ENCODE assay signal across 8 cellular contexts in genomic region chr1:235504494-235505222, GRCh38. TPM values are rescaled to one million over a fixed set of nuclear protein-coding genes. Genes with fewer than 3 reads are reported as not detected.
DNase-seq lines count a peak whose midpoint lies in the region; ATAC-seq and TF ChIP-seq lines count a peak whose summit lies in the region.

No MANE protein-coding gene starts in this region.

- DNase-seq in GM13977 (ENCODE audit: low spot score) (peak; percentile 96), NCI-H146 treated with DMSO at 0.1 percent for 48 hours (lab: John Stamatoyannopoulos, UW; ENCODE audit: unreplicated experiment) (peak; percentile 97), right atrium auricular region (ENCODE audit: low spot score) (peak; percentile 99), pulmonary artery endothelial cell (ENCODE audit: low read depth, low spot score) (peak; percentile 94), vagina (ENCODE audit: extremely low spot score in 2 of 2) (peak; percentile 97 to 98)

- H3K27ac ChIP-seq in angular gyrus (ENCODE audit: low read depth, low read length) (peak overlapping the region; percentile 97), right atrium auricular region (peak overlapping the region; percentile 98 to 100), vagina (peak overlapping the region; percentile 98)

- peak overlapping the region; percentile 86 to 88 for H3K4me3 ChIP-seq in right atrium auricular region
- peak overlapping the region; percentile 65 to 85 for H3K4me3 ChIP-seq in vagina

- no peaks in the 10 kb centered on the region for H3K27me3 ChIP-seq in right atrium auricular region
- H3K27me3 ChIP-seq in vagina = no peaks in the 10 kb centered on the region

- H3K4me1 Mint-ChIP-seq in T-helper 1 cell treated with Interleukin-12 subunit alpha and Interleukin-12 subunit beta and Interleukin-4 antibody, amounts not matched to agents 30 μg/mL and 1 μg/mL, for 36 hours (ENCODE audit: low read depth) = peaks cover 17% of the 10 kb centered on the region

- peak; percentile 71 for ATAC-seq in HG02884 (IDR thresholded peaks at IDR 0.05; ENCODE audit: unreplicated experiment)

- peaks cover 2% of the 10 kb centered on the region for H3K36me3 Mint-ChIP-seq in T-helper 1 cell treated with Interleukin-12 subunit alpha and Interleukin-12 subunit beta and Interleukin-4 antibody, amounts not matched to agents 30 μg/mL and 1 μg/mL, for 36 hours (ENCODE audit: low read depth)

- H3K27ac Mint-ChIP-seq in T-helper 1 cell treated with Interleukin-12 subunit alpha and Interleukin-12 subunit beta and Interleukin-4 antibody, amounts not matched to agents 30 μg/mL and 1 μg/mL, for 36 hours = peak overlapping the region; percentile 92

- no peaks in the 10 kb centered on the region for H3K9me3 Mint-ChIP-seq in T-helper 1 cell treated with Interleukin-12 subunit alpha and Interleukin-12 subunit beta and Interleukin-4 antibody, amounts not matched to agents 30 μg/mL and 1 μg/mL, for 36 hours

- H3K36me3 ChIP-seq in right atrium auricular region (no peaks in the 10 kb centered on the region), vagina (no peaks in the 10 kb centered on the region)

- H3K9me3 ChIP-seq in right atrium auricular region (no peaks in the 10 kb centered on the region), vagina (no peaks in the 10 kb centered on the region)

- peak in 1 of 2 donors; percentile 76 for TF ChIP-seq POLR2A in vagina (IDR thresholded peaks at IDR 0.05)

- intact Hi-C loops in vagina (cut with DNase I) = no loop called here

- H3K27me3 Mint-ChIP-seq in T-helper 1 cell treated with Interleukin-12 subunit alpha and Interleukin-12 subunit beta and Interleukin-4 antibody, amounts not matched to agents 30 μg/mL and 1 μg/mL, for 36 hours (ENCODE audit: low read depth) = peaks cover 11% of the 10 kb centered on the region

- TF ChIP-seq CTCF in GM13977 (IDR thresholded peaks at IDR 0.05; ENCODE audit: extremely low read depth, insufficient read depth, missing control alignments) = peak; percentile 74
- peak; percentile 82 to 91 for TF ChIP-seq CTCF in right atrium auricular region (IDR thresholded peaks at IDR 0.05)
- TF ChIP-seq CTCF in vagina (IDR thresholded peaks at IDR 0.05) = peak; percentile 70 to 89 (median 79)

- in situ Hi-C loops in GM13977 (cut with MboI; ENCODE audit: low pct_unique_long_range_greater_than_20kb, low sequenced_read_pairs, unreplicated experiment) = loop anchor here (25.0 kb wide), 1 partner anchor 458 kb away; no protein-coding TSS in a partner anchor

- peaks cover 0 to 20% of the 10 kb centered on the region in 2 donors for H3K4me1 ChIP-seq in right atrium auricular region
- H3K4me1 ChIP-seq in vagina = peaks cover 26% of the 10 kb centered on the region

- peak overlapping the region; percentile 87 for H3K4me3 Mint-ChIP-seq in T-helper 1 cell treated with Interleukin-12 subunit alpha and Interleukin-12 subunit beta and Interleukin-4 antibody, amounts not matched to agents 30 μg/mL and 1 μg/mL, for 36 hours

RNA-seq across cellular contexts. Expression of gene B3GALNT2, which starts 0.4 kb away (rescaled TPM):
- total RNA-seq in right atrium auricular region (10 to 100 TPM; 18.9 to 23.2 TPM), pulmonary artery endothelial cell (55.7 and 77.5 TPM in 2 replicates), vagina (48.6 TPM)

Comparison
In these comparisons a context has a peak if more than half of its experiments do, and no peak if none do; other contexts are left out.
1. Peak in every context shown above with its lines: DNase-seq, ATAC-seq, H3K4me3 ChIP-seq and H3K27ac ChIP-seq.